11 cellular contexts compared by ENCODE assay signal in the genomic region with DNA sequence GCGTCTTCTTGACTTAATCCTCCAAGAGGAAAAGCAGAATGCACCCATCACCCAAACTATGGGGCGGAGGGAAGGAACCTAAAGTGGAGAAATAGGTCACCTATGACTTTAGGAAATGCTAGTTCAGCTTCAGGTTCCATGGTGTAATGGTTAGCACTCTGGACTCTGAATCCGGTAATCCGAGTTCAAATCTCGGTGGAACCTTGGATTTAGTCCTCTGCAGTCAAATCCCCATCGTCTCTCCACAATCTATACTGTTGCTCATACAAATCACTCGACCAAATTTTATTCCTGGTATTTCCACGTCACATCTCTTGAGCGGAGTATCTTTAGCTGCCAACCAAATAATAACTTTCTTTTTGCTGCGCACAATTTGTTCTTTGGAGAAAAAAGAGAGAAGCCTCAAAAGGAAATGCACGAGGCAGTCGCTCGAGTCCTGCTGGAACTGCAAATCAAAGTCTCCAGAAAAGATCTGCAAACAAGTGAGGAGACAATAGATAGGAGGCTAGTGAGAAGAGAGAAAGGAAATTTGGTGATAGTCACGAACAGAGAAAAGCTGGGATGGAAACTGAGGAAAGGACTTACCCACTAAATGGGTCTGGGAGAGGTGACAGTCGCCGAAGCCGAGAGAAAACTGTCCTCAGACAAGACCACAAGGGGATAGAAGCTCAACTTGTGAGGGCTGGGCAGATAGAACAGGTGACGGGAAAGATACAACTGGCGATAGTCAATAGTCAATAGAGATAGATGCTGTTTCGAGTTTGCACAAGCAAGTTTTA. TPM values are rescaled to one million over a fixed set of nuclear protein-coding genes. Genes with fewer than 3 reads are reported as not detected.
DNase-seq lines count a peak whose midpoint lies in the region; FAIRE-seq and TF ChIP-seq lines count a peak whose summit lies in the region.
"Had no signal": no experiment of that assay in that cellular context is flagged by ENCODE, and none has a peak within 500 bp of the region (broad histone marks: within the 10 kb centered on the region; RNA-seq: fewer than 3 reads in every experiment).

No MANE protein-coding gene starts in this region.

- no peak overlapping the region for H4K5ac ChIP-seq in H1 (ENCODE audit: insufficient read length, low read depth, low read length)

- H4K8ac ChIP-seq in H1 (ENCODE audit: extremely low read depth, insufficient read depth, low read length): no peak overlapping the region

- no peak overlapping the region for H3K9ac ChIP-seq in H1 (replicated peaks in 1 of 4; ENCODE audit: extremely low read depth in 1 of 4, low read depth in 3 of 4, low read length in 3 of 4)
- H3K9ac ChIP-seq: BLaER1 treated with 17β-estradiol and CSF1 and Interleukin-3, amounts not matched to agents 10 nM and 100 nM had no signal

- POLR2A ChIA-PET in H1 (lab: Charles Lee; ENCODE audit: partially characterized antibody): interaction anchor here (0.6 to 1.9 kb wide), 11 partner anchors 11 to 598 kb away, joined by 3 to 7 read pairs (median 3); a partner anchor contains a TSS

- H3K9me3 ChIP-seq in H1 (ENCODE audit: insufficient read depth in 2 of 2, low read depth in 1 of 2, low read length in 1 of 2): no peaks in the 10 kb centered on the region
- H3K9me3 ChIP-seq in esophagus squamous epithelium: peaks cover 0 to 15% (median 7%) of the 10 kb centered on the region in 3 donors
- H3K9me3 ChIP-seq: thyroid gland had no signal

- no peak overlapping the region for H3K27ac ChIP-seq in H1 (ENCODE audit: low read depth, low read length)
- H3K27ac ChIP-seq in esophagus squamous epithelium: no peak overlapping the region
- H3K27ac ChIP-seq: BLaER1 treated with 17β-estradiol and CSF1 and Interleukin-3, amounts not matched to agents 10 nM and 100 nM; thyroid gland had no signal

- no peak overlapping the region for H2BK5ac ChIP-seq in H1 (ENCODE audit: low read depth, low read length)

- H2AFZ ChIP-seq in H1 (ENCODE audit: low read length): peak overlapping the region; percentile 31; the same call in 1 of the 2 replicates

- TF ChIP-seq RAD21 in H1 (IDR thresholded peaks at IDR 0.05 in 1 of 2, conservative IDR thresholded peaks at IDR 0.05 in 1 of 2; ENCODE audit: low read depth in 2 of 2, low read length in 2 of 2): no peak

- peaks cover 0 to 17% (median 9%) of the 10 kb centered on the region in 4 experiments; a peak in 5 of 7 replicates for H3K27me3 ChIP-seq in H1 (replicated peaks in 1 of 4; ENCODE audit: control insufficient read depth in 3 of 4, extremely low read depth in 1 of 4, insufficient read depth in 3 of 4, low read length in 3 of 4)
- H3K27me3 ChIP-seq in esophagus squamous epithelium: peaks cover 5 to 100% (median 28%) of the 10 kb centered on the region in 4 donors

- H3K56ac ChIP-seq in H1 (replicated peaks; ENCODE audit: insufficient read length, low read depth, low read length): no peak overlapping the region

- no peaks in the 10 kb centered on the region for H3K79me2 ChIP-seq in H1 (ENCODE audit: control insufficient read depth in 1 of 2, insufficient read depth in 2 of 2, low read length in 2 of 2)

- H2BK120ac ChIP-seq in H1 (replicated peaks; ENCODE audit: low read depth, low read length): no peak overlapping the region

- H3K4me3 ChIP-seq in H1 (ENCODE audit: extremely low read depth in 1 of 4, insufficient read depth in 2 of 4, low read depth in 3 of 4, low read length in 4 of 4): peak overlapping the region; percentile 78 to 83 (median 80)
- H3K4me3 ChIP-seq in retinal pigment epithelial cell (ENCODE audit: low read length): peak overlapping the region; percentile 63
- no peak overlapping the region for H3K4me3 ChIP-seq in esophagus squamous epithelium
- H3K4me3 ChIP-seq: BLaER1 treated with 17β-estradiol and CSF1 and Interleukin-3, amounts not matched to agents 10 nM and 100 nM; thyroid gland had no signal

- peak; percentile 88 for FAIRE-seq in H1 (lab: Jason Lieb, UNC)

- CTCF ChIA-PET in H1 (lab: Charles Lee; ENCODE audit: partially characterized antibody): interaction anchor here (0.6 to 1.6 kb wide), 16 partner anchors 12 to 1440 kb away, joined by 3 to 9 read pairs (median 3); no protein-coding TSS in a partner anchor

- peaks cover 21% of the 10 kb centered on the region for H3K23me2 ChIP-seq in H1 (ENCODE audit: low read depth, low read length)

- WGBS in H1 (ENCODE audit: extremely low coverage in 1 of 2, insufficient coverage in 1 of 2, insufficient read length in 1 of 2, insufficient replicate concordance in 2 of 2, low coverage in 1 of 2, low lambda C conversion rate in 2 of 2, missing lambda C conversion rate in 1 of 2), 2 experiments: 7% methylated on average over 20 of the region's 20 CpGs; no CpG with 5 or more reads in 1 of the 2 experiments
- WGBS in esophagus squamous epithelium, 2 donors: 10 to 11% methylated on average over 20 of the region's 20 CpGs

- TF ChIP-seq CTCF in H1 (IDR thresholded peaks at IDR 0.05; ENCODE audit: control extremely low read depth in 1 of 3, insufficient read depth in 1 of 3, low read depth in 1 of 3, low read length in 3 of 3) (no peak), retinal pigment epithelial cell (conservative IDR thresholded peaks at IDR 0.05; ENCODE audit: low read depth, low read length) (no peak), esophagus squamous epithelium (IDR thresholded peaks at IDR 0.05) (no peak)

- H3K14ac ChIP-seq in H1 (ENCODE audit: insufficient read length): no peak overlapping the region

- no peak for TF ChIP-seq POLR2A in H1 (IDR thresholded peaks at IDR 0.05; ENCODE audit: control extremely low read depth in 1 of 2, low read depth in 2 of 2, low read length in 2 of 2)
- TF ChIP-seq POLR2A in esophagus squamous epithelium (IDR thresholded peaks at IDR 0.05): no peak

- peak overlapping the region; percentile 92 to 97 for H3K4me2 ChIP-seq in H1 (ENCODE audit: insufficient read depth in 1 of 2, low read depth in 2 of 2, low read length in 2 of 2)
- H3K4me2 ChIP-seq: BLaER1 treated with 17β-estradiol and CSF1 and Interleukin-3, amounts not matched to agents 10 nM and 100 nM had no signal

- no peak overlapping the region for H4K91ac ChIP-seq in H1 (replicated peaks; ENCODE audit: insufficient read length, low read length)

- H2BK20ac ChIP-seq in H1 (ENCODE audit: low read length): no peak overlapping the region

- peak; percentile 44 for DNase-seq in SKM-1 treated with dmso at 0.1 percent for 144 hours (lab: John Stamatoyannopoulos, UW; ENCODE audit: unreplicated experiment)
- DNase-seq in SKM-1 (lab: John Stamatoyannopoulos, UW; ENCODE audit: unreplicated experiment): no peak
- peak; percentile 50 to 83 for DNase-seq in NCI-H524 (lab: John Stamatoyannopoulos, UW)
- DNase-seq in H1 (ENCODE audit: low read depth in 1 of 2, low spot score in 2 of 2): peak in 1 of 2 experiments; percentile 74
- peak; percentile 19 for DNase-seq in retinal pigment epithelial cell (ENCODE audit: low read depth)
- no peak for DNase-seq in NCI-H2196 treated with DMSO at 0.1 percent for 48 hours (lab: John Stamatoyannopoulos, UW; ENCODE audit: unreplicated experiment)
- no peak for DNase-seq in activated CD4-positive, CD25-positive, alpha-beta regulatory T cell treated with anti-CD3 and anti-CD28 coated beads, Interleukin-2, amount 50 U/mL, for 72 hours
- DNase-seq in esophagus squamous epithelium (lab: John Stamatoyannopoulos, UW): no peak
- DNase-seq: NCI-H1694, thyroid gland had no signal

- H3K18ac ChIP-seq in H1 (ENCODE audit: extremely low read depth, low read length): no peak overlapping the region

- no peak overlapping the region for H2AK5ac ChIP-seq in H1 (ENCODE audit: low read depth, low read length)

- no peak overlapping the region for H2BK12ac ChIP-seq in H1 (ENCODE audit: low read depth, low read length)

- H4K20me1 ChIP-seq in H1 (replicated peaks in 1 of 2; ENCODE audit: control insufficient read depth in 1 of 2, insufficient read depth in 2 of 2, low read length in 2 of 2): no peaks in the 10 kb centered on the region
- H4K20me1 ChIP-seq: BLaER1 treated with 17β-estradiol and CSF1 and Interleukin-3, amounts not matched to agents 10 nM and 100 nM had no signal

- H3K36me3 ChIP-seq in H1 (ENCODE audit: control insufficient read depth in 2 of 4, insufficient read depth in 4 of 4, low read length in 3 of 4): no peaks in the 10 kb centered on the region
- H3K36me3 ChIP-seq in esophagus squamous epithelium: no peaks in the 10 kb centered on the region
- H3K36me3 ChIP-seq: BLaER1 treated with 17β-estradiol and CSF1 and Interleukin-3, amounts not matched to agents 10 nM and 100 nM; thyroid gland had no signal

- no peak for TF ChIP-seq EP300 in H1 (IDR thresholded peaks at IDR 0.05; ENCODE audit: borderline replicate concordance in 1 of 2, low read depth in 2 of 2, low read length in 2 of 2)

- no peaks in the 10 kb centered on the region for H3K79me1 ChIP-seq in H1 (ENCODE audit: low read depth, low read length)

- intact Hi-C loops in esophagus squamous epithelium (cut with DNase I): no loop called here

- no peak overlapping the region for H2BK15ac ChIP-seq in H1 (ENCODE audit: low read length)

- H3K4me1 ChIP-seq in H1 (replicated peaks in 1 of 4; ENCODE audit: control insufficient read depth in 3 of 4, insufficient read depth in 4 of 4, low read length in 3 of 4): peaks cover 0 to 9% (median 4%) of the 10 kb centered on the region in 4 experiments; a peak in 2 of 7 replicates
- peaks cover 0 to 6% (median 0%) of the 10 kb centered on the region in 3 donors for H3K4me1 ChIP-seq in esophagus squamous epithelium
- H3K4me1 ChIP-seq: BLaER1 treated with 17β-estradiol and CSF1 and Interleukin-3, amounts not matched to agents 10 nM and 100 nM; thyroid gland had no signal

- no peak overlapping the region for H3K4ac ChIP-seq in H1 (replicated peaks; ENCODE audit: insufficient read length, low read depth, low read length)

- no peak overlapping the region for H3K23ac ChIP-seq in H1 (ENCODE audit: insufficient read length)

RNA-seq across cellular contexts. Expression of a gene that starts 16.6 kb away (rescaled TPM):
- 0.09 and 0.17 TPM in 2 replicates for total RNA-seq in H1 (2021; fragmentation: NEBNext Ultra II Directional; extraction: Animal tissue kit (Norgen Biotek cat#: 25700))
- 0.05 TPM in 2 replicates for polyA plus RNA-seq in H1 (2011; rRNA removed)
- polyA plus RNA-seq in H1 (2011; cell fraction: cytosol; rRNA removed): 0.03 TPM
- polyA plus RNA-seq in H1 (2011; cell fraction: nucleus; rRNA removed): 0.13 TPM
- polyA plus RNA-seq in H1 (2012, experiment 1 of 2): 0.05 to 0.11 TPM in 2 of 4 replicates, not detected in the others
- 0.09 TPM for polyA plus RNA-seq in H1 (2012, experiment 2 of 2)
- 0.08 TPM for polyA plus RNA-seq in H1 (2013, experiment 1 of 2)
- 0.11 TPM for polyA plus RNA-seq in H1 (2013, experiment 2 of 2)
- 0.16 TPM in 1 of 2 replicates, not detected in the other for polyA minus RNA-seq in H1 (2011; rRNA and poly(A)+ RNA removed)
- polyA minus RNA-seq in H1 (2011; cell fraction: cytosol; rRNA and poly(A)+ RNA removed): not detected
- not detected for polyA minus RNA-seq in H1 (2011; cell fraction: nucleus; rRNA and poly(A)+ RNA removed)
- total RNA-seq in esophagus squamous epithelium: not detected
- total RNA-seq: thyroid gland had no signal

RNA-seq across cellular contexts. Expression of a gene that starts 48.0 kb away (rescaled TPM):
- 19.2 and 20.2 TPM in 2 replicates for total RNA-seq in H1 (2021; fragmentation: NEBNext Ultra II Directional; extraction: Animal tissue kit (Norgen Biotek cat#: 25700))
- polyA plus RNA-seq in H1 (2011; rRNA removed): 38.9 and 39.6 TPM in 2 replicates
- 48.8 TPM for polyA plus RNA-seq in H1 (2011; cell fraction: cytosol; rRNA removed)
- 23.7 TPM for polyA plus RNA-seq in H1 (2011; cell fraction: nucleus; rRNA removed)
- polyA plus RNA-seq in H1 (2012, experiment 1 of 2): 15.7 to 20.6 TPM (median 19.8 TPM) in 4 replicates
- polyA plus RNA-seq in H1 (2012, experiment 2 of 2): 23.1 TPM
- polyA plus RNA-seq in H1 (2013, experiment 1 of 2): 15.2 TPM
- 16.0 TPM for polyA plus RNA-seq in H1 (2013, experiment 2 of 2)
- polyA minus RNA-seq in H1 (2011; rRNA and poly(A)+ RNA removed): 27.4 and 34.3 TPM in 2 replicates
- 5.1 TPM for polyA minus RNA-seq in H1 (2011; cell fraction: cytosol; rRNA and poly(A)+ RNA removed)
- 11.7 TPM for polyA minus RNA-seq in H1 (2011; cell fraction: nucleus; rRNA and poly(A)+ RNA removed)
- total RNA-seq in esophagus squamous epithelium: 10 to 100 TPM in 3 of 4 donors, 1 to 10 TPM in 1; 5.1 to 25.7 (median 11.0) TPM

Comparison
In these comparisons a context has a peak if more than half of its experiments do, and no peak if none do; other contexts are left out.
1. DNase-seq: peak in SKM-1 treated with dmso at 0.1 percent for 144 hours (single experiment), NCI-H524 (2 of 2) and retinal pigment epithelial cell (single experiment); none in SKM-1 (single experiment), NCI-H2196 treated with DMSO at 0.1 percent for 48 hours (single experiment), activated CD4-positive, CD25-positive, alpha-beta regulatory T cell treated with anti-CD3 and anti-CD28 coated beads, Interleukin-2, amount 50 U/mL, for 72 hours (single experiment) and esophagus squamous epithelium (single experiment).
2. H3K4me3 ChIP-seq: peak in H1 (4 of 4) and retinal pigment epithelial cell (single experiment); none in esophagus squamous epithelium (0 of 4).